15 cellular contexts compared by ENCODE assay signal in the genomic region with DNA sequence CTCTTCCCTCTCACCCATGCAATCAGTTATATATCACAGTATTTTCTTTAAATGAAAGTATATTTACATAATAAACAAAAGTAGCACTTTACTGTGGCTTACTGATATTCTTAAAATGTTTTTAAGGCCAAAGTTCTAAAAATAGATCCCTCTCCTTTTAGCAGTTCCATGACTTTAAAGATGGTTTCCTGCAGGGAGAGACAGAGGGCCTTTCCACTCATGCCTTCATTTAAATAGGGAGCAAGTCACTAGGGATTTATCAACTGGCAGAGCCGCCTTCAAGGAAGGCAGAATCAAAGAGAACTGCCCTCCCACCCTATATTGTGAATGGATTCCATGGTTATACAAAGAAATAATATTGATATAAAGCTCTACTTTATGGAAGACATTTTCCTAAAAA. TPM values are rescaled to one million over a fixed set of nuclear protein-coding genes. Genes with fewer than 3 reads are reported as not detected.
DNase-seq lines count a peak whose midpoint lies in the region; ATAC-seq and TF ChIP-seq lines count a peak whose summit lies in the region.
"Had no signal": no experiment of that assay in that cellular context is flagged by ENCODE, and none has a peak within 500 bp of the region (broad histone marks: within the 10 kb centered on the region; RNA-seq: fewer than 3 reads in every experiment).

No MANE protein-coding gene starts in this region.

- H3K27ac ChIP-seq in tibial artery, result peak overlapping the region; percentile 61 to 68

- H3K4me3 Mint-ChIP-seq in activated naive CD4-positive, alpha-beta T cell treated with anti-CD3 and anti-CD28 coated beads, Interleukin-2, amount 50 U/mL, for 24 hours, result no peak overlapping the region
- H3K4me3 Mint-ChIP-seq in activated naive CD4-positive, alpha-beta T cell treated with anti-CD3 and anti-CD28 coated beads, Interleukin-2, amount 10 ng/mL, durations not matched to agents 7 days and 5 days, result no peak overlapping the region
- H3K4me3 Mint-ChIP-seq in activated T-helper 17 cell treated with anti-CD3 and anti-CD28 coated beads, Interleukin-2, amount 50 U/mL, for 72 hours, result peak overlapping the region; percentile 84
- H3K4me3 Mint-ChIP-seq in mesothelial cell of epicardium, result no peak overlapping the region
- H3K4me3 Mint-ChIP-seq: neural crest cell had no signal

- H3K36me3 ChIP-seq in tibial artery, result no peaks in the 10 kb centered on the region

- H3K9me3 Mint-ChIP-seq in activated naive CD4-positive, alpha-beta T cell treated with anti-CD3 and anti-CD28 coated beads, Interleukin-2, amount 50 U/mL, for 24 hours, result no peaks in the 10 kb centered on the region
- no peaks in the 10 kb centered on the region for H3K9me3 Mint-ChIP-seq in activated naive CD4-positive, alpha-beta T cell treated with anti-CD3 and anti-CD28 coated beads, Interleukin-2, amount 10 ng/mL, durations not matched to agents 7 days and 5 days
- no peaks in the 10 kb centered on the region for H3K9me3 Mint-ChIP-seq in activated T-helper 17 cell treated with anti-CD3 and anti-CD28 coated beads, Interleukin-2, amount 50 U/mL, for 72 hours
- no peaks in the 10 kb centered on the region for H3K9me3 Mint-ChIP-seq in mesothelial cell of epicardium
- H3K9me3 Mint-ChIP-seq: neural crest cell had no signal

- peaks cover 0 to 52% (median 23%) of the 10 kb centered on the region in 4 donors for H3K4me1 ChIP-seq in tibial artery

- ATAC-seq in activated T-helper 17 cell treated with anti-CD3 and anti-CD28 coated beads, Interleukin-2, amount 50 U/mL, for 72 hours (replicated peaks), result no peak
- ATAC-seq: HCT116 had no signal

- H3K4me1 Mint-ChIP-seq in activated naive CD4-positive, alpha-beta T cell treated with anti-CD3 and anti-CD28 coated beads, Interleukin-2, amount 50 U/mL, for 24 hours, result peaks cover 56% of the 10 kb centered on the region
- H3K4me1 Mint-ChIP-seq in activated naive CD4-positive, alpha-beta T cell treated with anti-CD3 and anti-CD28 coated beads, Interleukin-2, amount 10 ng/mL, durations not matched to agents 7 days and 5 days, result peaks cover 31% of the 10 kb centered on the region
- H3K4me1 Mint-ChIP-seq in activated T-helper 17 cell treated with anti-CD3 and anti-CD28 coated beads, Interleukin-2, amount 50 U/mL, for 72 hours, result peaks cover 36% of the 10 kb centered on the region
- H3K4me1 Mint-ChIP-seq in mesothelial cell of epicardium, result peaks cover 32% of the 10 kb centered on the region

- H3K27me3 Mint-ChIP-seq in activated naive CD4-positive, alpha-beta T cell treated with anti-CD3 and anti-CD28 coated beads, Interleukin-2, amount 50 U/mL, for 24 hours, result no peaks in the 10 kb centered on the region
- H3K27me3 Mint-ChIP-seq in activated naive CD4-positive, alpha-beta T cell treated with anti-CD3 and anti-CD28 coated beads, Interleukin-2, amount 10 ng/mL, durations not matched to agents 7 days and 5 days, result no peaks in the 10 kb centered on the region
- H3K27me3 Mint-ChIP-seq in activated T-helper 17 cell treated with anti-CD3 and anti-CD28 coated beads, Interleukin-2, amount 50 U/mL, for 72 hours, result no peaks in the 10 kb centered on the region
- H3K27me3 Mint-ChIP-seq in mesothelial cell of epicardium (ENCODE audit: low read depth), result no peaks in the 10 kb centered on the region

- H3K9me3 ChIP-seq in tibial artery, result no peaks in the 10 kb centered on the region

- DNase-seq in activated naive CD4-positive, alpha-beta T cell treated with anti-CD3 and anti-CD28 coated beads, Interleukin-2, amount 10 ng/mL, durations not matched to agents 7 days and 5 days, result no peak
- DNase-seq in mesothelial cell of epicardium (ENCODE audit: low spot score in 2 of 2, unreplicated experiment in 2 of 2), result no peak
- no peak for DNase-seq in tibial artery
- no peak for DNase-seq in GM20000 (ENCODE audit: low spot score)
- no peak for DNase-seq in NCI-H774 (lab: John Stamatoyannopoulos, UW)
- DNase-seq in NCI-H2196 treated with DMSO at 0.1 percent for 48 hours (lab: John Stamatoyannopoulos, UW; ENCODE audit: unreplicated experiment), result no peak
- DNase-seq: activated CD4-positive, CD25-positive, alpha-beta regulatory T cell; activated gamma-delta T cell treated with Interleukin-2 at 50 U/mL for 16 hours; NCI-H1105 treated with DMSO at 0.1 percent for 48 hours; NCI-H82; SHP77 had no signal

- CTCF ChIA-PET in activated naive CD4-positive, alpha-beta T cell treated with anti-CD3 and anti-CD28 coated beads, Interleukin-2, amount 10 ng/mL, durations not matched to agents 7 days and 5 days (lab: Charles Lee), result no interaction called here

- H3K4me3 ChIP-seq in tibial artery, result no peak overlapping the region

- intact Hi-C loops in tibial artery (cut with DNase I; ENCODE audit: low total_unique reads), result no loop called here

- peak overlapping the region; percentile 69 for H3K27ac Mint-ChIP-seq in activated naive CD4-positive, alpha-beta T cell treated with anti-CD3 and anti-CD28 coated beads, Interleukin-2, amount 50 U/mL, for 24 hours
- no peak overlapping the region for H3K27ac Mint-ChIP-seq in activated naive CD4-positive, alpha-beta T cell treated with anti-CD3 and anti-CD28 coated beads, Interleukin-2, amount 10 ng/mL, durations not matched to agents 7 days and 5 days
- H3K27ac Mint-ChIP-seq in activated T-helper 17 cell treated with anti-CD3 and anti-CD28 coated beads, Interleukin-2, amount 50 U/mL, for 72 hours, result no peak overlapping the region
- H3K27ac Mint-ChIP-seq in mesothelial cell of epicardium, result peak overlapping the region; percentile 69

- peaks cover 8% of the 10 kb centered on the region for H3K36me3 Mint-ChIP-seq in activated naive CD4-positive, alpha-beta T cell treated with anti-CD3 and anti-CD28 coated beads, Interleukin-2, amount 50 U/mL, for 24 hours
- peaks cover 9% of the 10 kb centered on the region for H3K36me3 Mint-ChIP-seq in activated naive CD4-positive, alpha-beta T cell treated with anti-CD3 and anti-CD28 coated beads, Interleukin-2, amount 10 ng/mL, durations not matched to agents 7 days and 5 days
- peaks cover 47% of the 10 kb centered on the region for H3K36me3 Mint-ChIP-seq in activated T-helper 17 cell treated with anti-CD3 and anti-CD28 coated beads, Interleukin-2, amount 50 U/mL, for 72 hours (ENCODE audit: low read depth)
- H3K36me3 Mint-ChIP-seq in mesothelial cell of epicardium, result no peaks in the 10 kb centered on the region

- H3K27me3 ChIP-seq in tibial artery, result no peaks in the 10 kb centered on the region

- TF ChIP-seq CTCF in mesothelial cell of epicardium (IDR thresholded peaks at IDR 0.05; ENCODE audit: unreplicated experiment), result no peak
- no peak for TF ChIP-seq CTCF in tibial artery (IDR thresholded peaks at IDR 0.05)
- no peak for TF ChIP-seq CTCF in GM20000 (IDR thresholded peaks at IDR 0.05; ENCODE audit: extremely low read depth, missing control alignments)

RNA-seq across cellular contexts. Expression of a gene that starts 55.5 kb away (rescaled TPM):
- total RNA-seq in activated T-helper 17 cell treated with anti-CD3 and anti-CD28 coated beads, Interleukin-2, amount 50 U/mL, for 72 hours, result 100 to 1,000 TPM in 1 of 2 donors, 10 to 100 TPM in 1; 68.8 to 125 TPM
- 31.4 to 31.9 TPM (median 31.5 TPM) in 3 replicates for total RNA-seq in mesothelial cell of epicardium

Comparison
In these comparisons a context has a peak if more than half of its experiments do, and no peak if none do; other contexts are left out.
1. H3K27ac Mint-ChIP-seq: peak in activated naive CD4-positive, alpha-beta T cell treated with anti-CD3 and anti-CD28 coated beads, Interleukin-2, amount 50 U/mL, for 24 hours (single experiment) and mesothelial cell of epicardium (single experiment); none in activated naive CD4-positive, alpha-beta T cell treated with anti-CD3 and anti-CD28 coated beads, Interleukin-2, amount 10 ng/mL, durations not matched to agents 7 days and 5 days (single experiment) and activated T-helper 17 cell treated with anti-CD3 and anti-CD28 coated beads, Interleukin-2, amount 50 U/mL, for 72 hours (single experiment).